8 cellular contexts compared by ENCODE assay signal in the genomic region with DNA sequence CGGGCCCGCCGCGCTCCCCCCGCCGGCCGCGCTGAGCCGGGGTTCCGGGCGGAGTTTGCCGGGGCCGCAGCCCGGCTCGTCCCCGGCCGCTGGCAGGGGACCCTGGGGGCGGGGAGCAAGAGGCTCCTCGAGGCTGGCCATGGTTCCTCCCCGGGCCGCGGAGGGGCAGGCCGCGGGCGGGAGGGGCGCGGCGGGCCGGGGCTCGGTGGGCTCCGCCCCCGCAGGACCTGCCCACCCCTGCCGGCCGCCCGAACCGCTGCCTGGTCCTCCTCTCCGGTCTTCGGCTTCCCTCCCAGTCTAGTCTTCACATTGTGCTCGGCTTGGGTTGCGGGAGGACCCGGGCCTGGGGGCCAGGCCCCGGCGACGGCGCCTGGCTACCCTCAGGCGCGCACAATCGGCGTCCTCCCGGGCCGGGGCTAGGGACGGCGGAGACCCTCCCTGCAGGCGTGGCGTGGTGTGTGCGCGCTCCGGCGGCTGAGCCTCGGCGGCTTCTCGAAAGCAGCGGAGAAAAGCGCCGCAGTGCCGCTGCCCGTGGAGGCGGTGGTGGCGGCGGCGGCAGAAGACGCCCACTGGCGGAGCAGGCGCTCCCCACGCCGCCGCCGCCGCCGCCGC. TPM values are rescaled to one million over a fixed set of nuclear protein-coding genes. Genes with fewer than 3 reads are reported as not detected.
DNase-seq lines count a peak whose midpoint lies in the region; ATAC-seq and TF ChIP-seq lines count a peak whose summit lies in the region.

A gene (minus strand): TSS at position 571 of the 612 bp plus-strand sequence. CDS start 430 bp downstream, at position 141.

- peak within 1 kb of the TSS; percentile 20 for H3K27ac Mint-ChIP-seq in activated CD8-positive, alpha-beta T cell treated with anti-CD3 and anti-CD28 coated beads, Interleukin-2, amount 10 ng/mL, durations not matched to agents 7 days and 5 days
- H3K27ac Mint-ChIP-seq in activated CD8-positive, alpha-beta T cell treated with anti-CD3 and anti-CD28 coated beads for 36 hours, result no peak within 1 kb of the TSS
- peak within 1 kb of the TSS; percentile 47 to 84 (median 82) for H3K27ac Mint-ChIP-seq in brain
- H3K27ac Mint-ChIP-seq in stimulated activated naive CD8-positive, alpha-beta T cell treated with anti-CD3 and anti-CD28 coated beads, Interleukin-15, amount 100 ng/mL, for 72 hours, result peak within 1 kb of the TSS in 1 of 2 donors; percentile 48
- no peak within 1 kb of the TSS for H3K27ac Mint-ChIP-seq in activated T-helper 2 cell treated with anti-CD3 and anti-CD28 coated beads, Interferon-gamma antibody, Interleukin-2, Interleukin-4, amounts not matched to agents 10 μg/mL and 5 μg/mL and 100 μg/mL, durations not matched to agents 14 hours and 24 hours and 36 hours

- peaks cover 2% of the 10 kb centered on the region for H3K36me3 Mint-ChIP-seq in activated CD8-positive, alpha-beta T cell treated with anti-CD3 and anti-CD28 coated beads, Interleukin-2, amount 10 ng/mL, durations not matched to agents 7 days and 5 days (ENCODE audit: low read depth)
- H3K36me3 Mint-ChIP-seq in activated CD8-positive, alpha-beta T cell treated with anti-CD3 and anti-CD28 coated beads for 36 hours (ENCODE audit: low read depth), result no peaks in the 10 kb centered on the region
- no peaks in the 10 kb centered on the region for H3K36me3 Mint-ChIP-seq in brain
- no peaks in the 10 kb centered on the region for H3K36me3 Mint-ChIP-seq in activated T-helper 2 cell treated with anti-CD3 and anti-CD28 coated beads, Interferon-gamma antibody, Interleukin-2, Interleukin-4, amounts not matched to agents 10 μg/mL and 5 μg/mL and 100 μg/mL, durations not matched to agents 14 hours and 24 hours and 36 hours (ENCODE audit: low read depth)

- ATAC-seq in activated CD8-positive, alpha-beta T cell treated with anti-CD3 and anti-CD28 coated beads, Interleukin-2, amount 10 ng/mL, durations not matched to agents 7 days and 5 days, result no peak
- ATAC-seq in activated CD8-positive, alpha-beta T cell treated with anti-CD3 and anti-CD28 coated beads for 36 hours, result no peak
- peak; percentile 3 for ATAC-seq in stimulated activated naive CD8-positive, alpha-beta T cell treated with anti-CD3 and anti-CD28 coated beads, Interleukin-15, amount 100 ng/mL, for 72 hours

- peaks cover 1% of the 10 kb centered on the region for H3K36me3 ChIP-seq in kidney epithelial cell (ENCODE audit: control insufficient read depth, insufficient read depth, low read length)

- POLR2A ChIA-PET in activated CD8-positive, alpha-beta T cell treated with anti-CD3 and anti-CD28 coated beads, Interleukin-2, amount 10 ng/mL, durations not matched to agents 7 days and 5 days (lab: Charles Lee), result no interaction called here
- POLR2A ChIA-PET in activated CD8-positive, alpha-beta T cell treated with anti-CD3 and anti-CD28 coated beads for 36 hours (lab: Charles Lee), result no interaction called here

- no peaks in the 10 kb centered on the region for H3K9me3 Mint-ChIP-seq in activated CD8-positive, alpha-beta T cell treated with anti-CD3 and anti-CD28 coated beads, Interleukin-2, amount 10 ng/mL, durations not matched to agents 7 days and 5 days (ENCODE audit: insufficient read depth)
- H3K9me3 Mint-ChIP-seq in activated CD8-positive, alpha-beta T cell treated with anti-CD3 and anti-CD28 coated beads for 36 hours, result no peaks in the 10 kb centered on the region
- no peaks in the 10 kb centered on the region for H3K9me3 Mint-ChIP-seq in brain
- no peaks in the 10 kb centered on the region for H3K9me3 Mint-ChIP-seq in stimulated activated naive CD8-positive, alpha-beta T cell treated with anti-CD3 and anti-CD28 coated beads, Interleukin-15, amount 100 ng/mL, for 72 hours
- no peaks in the 10 kb centered on the region for H3K9me3 Mint-ChIP-seq in activated T-helper 2 cell treated with anti-CD3 and anti-CD28 coated beads, Interferon-gamma antibody, Interleukin-2, Interleukin-4, amounts not matched to agents 10 μg/mL and 5 μg/mL and 100 μg/mL, durations not matched to agents 14 hours and 24 hours and 36 hours

- intact Hi-C loops in activated CD8-positive, alpha-beta T cell treated with anti-CD3 and anti-CD28 coated beads for 36 hours (cut with micrococcal nuclease), result no loop called here
- intact Hi-C loops in activated T-helper 2 cell treated with anti-CD3 and anti-CD28 coated beads, Interferon-gamma antibody, Interleukin-2, Interleukin-4, amounts not matched to agents 10 μg/mL and 5 μg/mL and 100 μg/mL, durations not matched to agents 14 hours and 24 hours and 36 hours (cut with micrococcal nuclease), result loop anchor here (5.0 kb wide), 3 partner anchors 190 to 505 kb away; a partner anchor contains a TSS

- H3K27me3 Mint-ChIP-seq in activated CD8-positive, alpha-beta T cell treated with anti-CD3 and anti-CD28 coated beads, Interleukin-2, amount 10 ng/mL, durations not matched to agents 7 days and 5 days (ENCODE audit: low read depth), result peaks cover 59% of the 10 kb centered on the region
- H3K27me3 Mint-ChIP-seq in activated CD8-positive, alpha-beta T cell treated with anti-CD3 and anti-CD28 coated beads for 36 hours, result peaks cover 50% of the 10 kb centered on the region
- peaks cover 44% of the 10 kb centered on the region for H3K27me3 Mint-ChIP-seq in brain
- H3K27me3 Mint-ChIP-seq in stimulated activated naive CD8-positive, alpha-beta T cell treated with anti-CD3 and anti-CD28 coated beads, Interleukin-15, amount 100 ng/mL, for 72 hours, result peaks cover 58% of the 10 kb centered on the region
- H3K27me3 Mint-ChIP-seq in activated T-helper 2 cell treated with anti-CD3 and anti-CD28 coated beads, Interferon-gamma antibody, Interleukin-2, Interleukin-4, amounts not matched to agents 10 μg/mL and 5 μg/mL and 100 μg/mL, durations not matched to agents 14 hours and 24 hours and 36 hours (ENCODE audit: low read depth), result peaks cover 59% of the 10 kb centered on the region

- peaks cover 7% of the 10 kb centered on the region for H3K4me1 Mint-ChIP-seq in activated CD8-positive, alpha-beta T cell treated with anti-CD3 and anti-CD28 coated beads, Interleukin-2, amount 10 ng/mL, durations not matched to agents 7 days and 5 days (ENCODE audit: low read depth)
- H3K4me1 Mint-ChIP-seq in activated CD8-positive, alpha-beta T cell treated with anti-CD3 and anti-CD28 coated beads for 36 hours (ENCODE audit: low read depth), result peaks cover 5% of the 10 kb centered on the region
- H3K4me1 Mint-ChIP-seq in brain, result peaks cover 41% of the 10 kb centered on the region
- peaks cover 17% of the 10 kb centered on the region for H3K4me1 Mint-ChIP-seq in stimulated activated naive CD8-positive, alpha-beta T cell treated with anti-CD3 and anti-CD28 coated beads, Interleukin-15, amount 100 ng/mL, for 72 hours
- H3K4me1 Mint-ChIP-seq in activated T-helper 2 cell treated with anti-CD3 and anti-CD28 coated beads, Interferon-gamma antibody, Interleukin-2, Interleukin-4, amounts not matched to agents 10 μg/mL and 5 μg/mL and 100 μg/mL, durations not matched to agents 14 hours and 24 hours and 36 hours (ENCODE audit: low read depth), result peaks cover 5% of the 10 kb centered on the region

- DNase-seq in activated CD8-positive, alpha-beta T cell treated with anti-CD3 and anti-CD28 coated beads, Interleukin-2, amount 10 ng/mL, durations not matched to agents 7 days and 5 days, result no peak
- DNase-seq in activated CD8-positive, alpha-beta T cell treated with anti-CD3 and anti-CD28 coated beads for 36 hours, result no peak
- DNase-seq in kidney epithelial cell (ENCODE audit: low read depth), result no peak
- DNase-seq in stimulated activated naive CD8-positive, alpha-beta T cell treated with anti-CD3 and anti-CD28 coated beads, Interleukin-15, amount 100 ng/mL, for 72 hours, result no peak
- DNase-seq in GM19240 (ENCODE audit: insufficient read length, low spot score), result no peak
- no peak for DNase-seq in pons (ENCODE audit: low spot score)
- DNase-seq in activated T-helper 2 cell treated with anti-CD3 and anti-CD28 coated beads, Interferon-gamma antibody, Interleukin-2, Interleukin-4, amounts not matched to agents 10 μg/mL and 5 μg/mL and 100 μg/mL, durations not matched to agents 14 hours and 24 hours and 36 hours (ENCODE audit: low spot score), result no peak

- peaks cover 5% of the 10 kb centered on the region for H3K27me3 ChIP-seq in kidney epithelial cell (ENCODE audit: control insufficient read depth, insufficient read depth, low read length)

- no peak for TF ChIP-seq CTCF in activated CD8-positive, alpha-beta T cell treated with anti-CD3 and anti-CD28 coated beads for 36 hours (IDR thresholded peaks at IDR 0.05)
- peak in 1 of 2 experiments; percentile 14 for TF ChIP-seq CTCF in brain (conservative IDR thresholded peaks at IDR 0.05)
- TF ChIP-seq CTCF in kidney epithelial cell (IDR thresholded peaks at IDR 0.05; ENCODE audit: insufficient read depth, low read length, poor library complexity, severe bottlenecking), result no peak

- H3K4me3 Mint-ChIP-seq in activated CD8-positive, alpha-beta T cell treated with anti-CD3 and anti-CD28 coated beads, Interleukin-2, amount 10 ng/mL, durations not matched to agents 7 days and 5 days, result peak within 1 kb of the TSS; percentile 22
- no peak within 1 kb of the TSS for H3K4me3 Mint-ChIP-seq in activated CD8-positive, alpha-beta T cell treated with anti-CD3 and anti-CD28 coated beads for 36 hours
- peak within 1 kb of the TSS; percentile 81 to 92 (median 87) for H3K4me3 Mint-ChIP-seq in brain
- H3K4me3 Mint-ChIP-seq in stimulated activated naive CD8-positive, alpha-beta T cell treated with anti-CD3 and anti-CD28 coated beads, Interleukin-15, amount 100 ng/mL, for 72 hours, result peak within 1 kb of the TSS; percentile 19 to 49
- no peak within 1 kb of the TSS for H3K4me3 Mint-ChIP-seq in activated T-helper 2 cell treated with anti-CD3 and anti-CD28 coated beads, Interferon-gamma antibody, Interleukin-2, Interleukin-4, amounts not matched to agents 10 μg/mL and 5 μg/mL and 100 μg/mL, durations not matched to agents 14 hours and 24 hours and 36 hours (ENCODE audit: low read depth)

- peak within 1 kb of the TSS; percentile 90 for H3K4me3 ChIP-seq in kidney epithelial cell (ENCODE audit: low read depth, low read length)

- CTCF ChIA-PET in activated CD8-positive, alpha-beta T cell treated with anti-CD3 and anti-CD28 coated beads, Interleukin-2, amount 10 ng/mL, durations not matched to agents 7 days and 5 days (lab: Charles Lee), result no interaction called here
- CTCF ChIA-PET in activated CD8-positive, alpha-beta T cell treated with anti-CD3 and anti-CD28 coated beads for 36 hours (lab: Charles Lee), result no interaction called here

RNA-seq across cellular contexts. Expression of the gene that starts here (rescaled TPM):
- not detected for total RNA-seq in activated CD8-positive, alpha-beta T cell treated with anti-CD3 and anti-CD28 coated beads, Interleukin-2, amount 10 ng/mL, durations not matched to agents 7 days and 5 days
- not detected for total RNA-seq in activated CD8-positive, alpha-beta T cell treated with anti-CD3 and anti-CD28 coated beads for 36 hours
- polyA plus RNA-seq in brain (ENCODE audit: insufficient read depth, low read depth, low replicate concordance), result 0.64 TPM
- total RNA-seq in kidney epithelial cell, result 13.0 and 13.3 TPM in 2 replicates
- 0.05 TPM in 1 of 2 replicates, not detected in the other for total RNA-seq in activated T-helper 2 cell treated with anti-CD3 and anti-CD28 coated beads, Interferon-gamma antibody, Interleukin-2, Interleukin-4, amounts not matched to agents 10 μg/mL and 5 μg/mL and 100 μg/mL, durations not matched to agents 14 hours and 24 hours and 36 hours

Comparison
In these comparisons a context has a peak if more than half of its experiments do, and no peak if none do; other contexts are left out.
1. RNA of the gene that starts here (total RNA-seq): 13.0 to 13.3 TPM in kidney epithelial cell; not detected in activated CD8-positive, alpha-beta T cell treated with anti-CD3 and anti-CD28 coated beads for 36 hours, 0.05 TPM in activated T-helper 2 cell treated with anti-CD3 and anti-CD28 coated beads, Interferon-gamma antibody, Interleukin-2, Interleukin-4, amounts not matched to agents 10 μg/mL and 5 μg/mL and 100 μg/mL, durations not matched to agents 14 hours and 24 hours and 36 hours and not detected in activated CD8-positive, alpha-beta T cell treated with anti-CD3 and anti-CD28 coated beads, Interleukin-2, amount 10 ng/mL, durations not matched to agents 7 days and 5 days; every median in the first group is over 10 times any median in the second.
2. H3K27ac Mint-ChIP-seq: peak in activated CD8-positive, alpha-beta T cell treated with anti-CD3 and anti-CD28 coated beads, Interleukin-2, amount 10 ng/mL, durations not matched to agents 7 days and 5 days (single experiment) and brain (5 of 5); none in activated CD8-positive, alpha-beta T cell treated with anti-CD3 and anti-CD28 coated beads for 36 hours (single experiment) and activated T-helper 2 cell treated with anti-CD3 and anti-CD28 coated beads, Interferon-gamma antibody, Interleukin-2, Interleukin-4, amounts not matched to agents 10 μg/mL and 5 μg/mL and 100 μg/mL, durations not matched to agents 14 hours and 24 hours and 36 hours (single experiment).
3. H3K4me3 Mint-ChIP-seq: peak in activated CD8-positive, alpha-beta T cell treated with anti-CD3 and anti-CD28 coated beads, Interleukin-2, amount 10 ng/mL, durations not matched to agents 7 days and 5 days (single experiment), brain (5 of 5) and stimulated activated naive CD8-positive, alpha-beta T cell treated with anti-CD3 and anti-CD28 coated beads, Interleukin-15, amount 100 ng/mL, for 72 hours (2 of 2); none in activated CD8-positive, alpha-beta T cell treated with anti-CD3 and anti-CD28 coated beads for 36 hours (single experiment) and activated T-helper 2 cell treated with anti-CD3 and anti-CD28 coated beads, Interferon-gamma antibody, Interleukin-2, Interleukin-4, amounts not matched to agents 10 μg/mL and 5 μg/mL and 100 μg/mL, durations not matched to agents 14 hours and 24 hours and 36 hours (single experiment).